12 cellular contexts compared by ENCODE assay signal in the genomic region with DNA sequence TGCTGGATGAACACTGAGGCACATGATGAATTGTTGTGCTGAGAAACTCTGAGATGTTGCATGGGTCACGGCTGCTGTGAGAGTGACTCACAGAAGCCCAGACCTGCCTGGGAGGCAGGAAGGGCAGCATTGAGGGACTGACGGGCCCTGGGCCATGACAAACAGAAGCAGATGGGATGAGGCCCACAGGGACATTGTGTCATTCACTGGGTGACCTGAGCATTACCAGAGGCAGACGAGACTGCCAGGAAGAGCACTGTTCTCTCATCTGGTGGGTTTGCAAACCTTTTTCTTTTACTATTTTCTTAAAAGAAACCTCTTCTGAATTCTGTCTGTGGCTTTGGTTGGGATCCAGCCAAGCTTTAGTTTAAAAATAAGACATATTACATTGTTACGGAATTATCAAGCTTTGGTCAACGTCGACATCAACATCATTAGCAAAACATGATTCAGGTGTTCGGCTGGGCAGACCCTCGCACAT.
A peak's percentile ranks its signal among the peaks of the same experiment; 100 is the strongest.
DNase-seq lines count a peak whose midpoint lies in the region; ATAC-seq and TF ChIP-seq lines count a peak whose summit lies in the region.
"Had no signal": no experiment of that assay in that cellular context is flagged by ENCODE, and none has a peak within 500 bp of the region (broad histone marks: within the 10 kb centered on the region; RNA-seq: fewer than 3 reads in every experiment).

No MANE protein-coding gene starts in this region.

- no peaks in the 10 kb centered on the region for H3K36me3 ChIP-seq in thoracic aorta
- H3K36me3 ChIP-seq: ascending aorta had no signal

- DNase-seq in NCI-H2029 (lab: John Stamatoyannopoulos, UW) (peak; percentile 29), NCI-H2029 treated with DMSO at 0.1 percent for 48 hours (lab: John Stamatoyannopoulos, UW) (no peak), astrocyte of the cerebellum (ENCODE audit: low read depth) (peak; percentile 97), right cardiac atrium (peak; percentile 58 to 71 (median 64)), thoracic aorta (ENCODE audit: low spot score) (peak; percentile 13), T-helper 1 cell (no peak), posterior vena cava (ENCODE audit: low spot score) (no peak)
- DNase-seq: KBM-7; naive thymus-derived CD4-positive, alpha-beta T cell; testis had no signal

- in situ Hi-C loops in astrocyte of the cerebellum (cut with HindIII; ENCODE audit: low sequenced_read_pairs) = no loop called here

- no peaks in the 10 kb centered on the region for H3K9me3 ChIP-seq in right cardiac atrium (ENCODE audit: control insufficient read depth, low read length)
- H3K9me3 ChIP-seq in thoracic aorta = no peaks in the 10 kb centered on the region
- H3K9me3 ChIP-seq: ascending aorta, testis had no signal

- no peaks in the 10 kb centered on the region for H3K4me1 ChIP-seq in right cardiac atrium (ENCODE audit: control insufficient read depth, insufficient read depth, low read length)
- H3K4me1 ChIP-seq in thoracic aorta (ENCODE audit: control insufficient read depth in 1 of 2, low read depth in 2 of 2) = peaks cover 0 to 19% of the 10 kb centered on the region in 2 donors
- H3K4me1 ChIP-seq: ascending aorta had no signal

- ATAC-seq in right cardiac atrium (peak; percentile 78 to 96), thoracic aorta (ENCODE audit: insufficient number of reproducible peaks, low FRiP score, low read depth) (no peak), GM19467 (IDR thresholded peaks at IDR 0.05; ENCODE audit: unreplicated experiment) (no peak)
- ATAC-seq: naive thymus-derived CD4-positive, alpha-beta T cell had no signal

- intact Hi-C loops in right cardiac atrium (cut with DNase I) = no loop called here
- intact Hi-C loops in posterior vena cava (cut with DNase I) = no loop called here

- H3K4me3 ChIP-seq in astrocyte of the cerebellum (ENCODE audit: low read depth, low read length) (no peak overlapping the region), right cardiac atrium (ENCODE audit: low read length) (no peak overlapping the region), thoracic aorta (no peak overlapping the region)
- H3K4me3 ChIP-seq: ascending aorta, testis had no signal

- WGBS in right cardiac atrium = 51% methylated on average over 8 of the region's 8 CpGs

- TF ChIP-seq CTCF in astrocyte of the cerebellum (IDR thresholded peaks at IDR 0.05; ENCODE audit: low read depth, low read length, missing control alignments) (no peak), thoracic aorta (IDR thresholded peaks at IDR 0.05) (no peak)

- H3K27me3 ChIP-seq in right cardiac atrium (ENCODE audit: control insufficient read depth, insufficient read depth) (no peaks in the 10 kb centered on the region), thoracic aorta (replicated peaks; ENCODE audit: insufficient read depth) (no peaks in the 10 kb centered on the region)
- H3K27me3 ChIP-seq: ascending aorta, testis had no signal

- H3K27ac ChIP-seq in right cardiac atrium (ENCODE audit: low read length) (no peak overlapping the region), thoracic aorta (no peak overlapping the region)
- H3K27ac ChIP-seq: ascending aorta, testis had no signal

Comparison
In these comparisons a context has a peak if more than half of its experiments do, and no peak if none do; other contexts are left out.
1. DNase-seq: peak in NCI-H2029 (single experiment), astrocyte of the cerebellum (single experiment), right cardiac atrium (3 of 3) and thoracic aorta (single experiment); none in NCI-H2029 treated with DMSO at 0.1 percent for 48 hours (single experiment), T-helper 1 cell (0 of 5) and posterior vena cava (single experiment).
2. ATAC-seq: peak in right cardiac atrium (2 of 2); none in thoracic aorta (single experiment) and GM19467 (single experiment).